Comparison of ENCODE assay signal across 25 cellular contexts in the genomic region with DNA sequence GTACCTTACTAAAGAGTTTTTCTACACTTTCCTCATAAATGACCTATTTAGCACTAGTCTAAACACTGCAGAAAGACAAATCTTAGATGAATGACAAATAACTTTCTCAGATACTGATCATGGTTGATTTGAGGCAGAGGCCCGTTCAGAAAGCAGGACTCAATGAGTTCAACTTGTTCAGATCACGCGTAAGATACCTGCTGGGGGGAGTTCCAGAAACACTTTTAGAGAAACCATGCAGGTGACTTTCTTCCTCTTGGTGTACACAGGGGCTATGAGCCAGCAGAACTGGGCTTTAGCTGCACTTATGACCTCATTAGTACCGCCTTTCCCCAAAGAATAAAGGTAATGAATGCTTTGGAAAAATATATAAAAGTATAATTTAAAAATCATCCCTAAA.
"Had no signal": no experiment of that assay in that cellular context is flagged by ENCODE, and none has a peak within 500 bp of the region (broad histone marks: within the 10 kb centered on the region; RNA-seq: fewer than 3 reads in every experiment).

No MANE protein-coding gene starts in this region.

- H3K27me3 Mint-ChIP-seq: dendritic cell treated with granulocyte-macrophage colony-stimulating factor and Interleukin-4, amounts not matched to agents 40 ng/mL and 50 ng/mL, for 4 days; effector memory CD8-positive, alpha-beta T cell had no signal

- H3K4me1 Mint-ChIP-seq: endodermal cell had no signal

- ATAC-seq: effector memory CD8-positive, alpha-beta T cell; esophagus mucosa; foreskin keratinocyte; gastrocnemius medialis; gastroesophageal sphincter; heart left ventricle; heart right ventricle had no signal

- H3K9me3 ChIP-seq: colonic mucosa, esophagus muscularis mucosa, esophagus squamous epithelium, gastrocnemius medialis, gastroesophageal sphincter, heart left ventricle, heart right ventricle had no signal

- DNase-seq: colonic mucosa; cortex of kidney; dermis blood vessel endothelial cell; dorsolateral prefrontal cortex; effector CD4-positive, alpha-beta T cell; effector CD8-positive, alpha-beta T cell; effector memory CD4-positive, alpha-beta T cell; effector memory CD8-positive, alpha-beta T cell; endodermal cell; erythroblast; esophagus squamous epithelium; foreskin fibroblast; foreskin melanocyte; gastrocnemius medialis; glutamatergic neuron; head of caudate nucleus; heart left ventricle; heart right ventricle had no signal

- H3K36me3 ChIP-seq: colonic mucosa had no signal

- H3K4me1 ChIP-seq: colonic mucosa, esophagus muscularis mucosa, esophagus squamous epithelium, foreskin keratinocyte, gastrocnemius medialis, gastroesophageal sphincter, heart left ventricle, heart right ventricle had no signal

- H3K9me3 Mint-ChIP-seq: dendritic cell treated with granulocyte-macrophage colony-stimulating factor and Interleukin-4, amounts not matched to agents 40 ng/mL and 50 ng/mL, for 4 days; effector memory CD8-positive, alpha-beta T cell; endodermal cell had no signal

- H3K4me3 Mint-ChIP-seq: dendritic cell treated with granulocyte-macrophage colony-stimulating factor and Interleukin-4, amounts not matched to agents 40 ng/mL and 50 ng/mL, for 4 days; effector memory CD8-positive, alpha-beta T cell; endodermal cell had no signal

- H3K4me3 ChIP-seq: colonic mucosa, coronary artery, dorsolateral prefrontal cortex, esophagus muscularis mucosa, esophagus squamous epithelium, gastrocnemius medialis, gastroesophageal sphincter, heart left ventricle, heart right ventricle had no signal

- H3K27ac ChIP-seq: colonic mucosa, coronary artery, dorsolateral prefrontal cortex, epithelial cell of prostate, esophagus muscularis mucosa, esophagus squamous epithelium, foreskin keratinocyte, gastrocnemius medialis, gastroesophageal sphincter, heart left ventricle, heart right ventricle had no signal

- H3K27me3 ChIP-seq: colonic mucosa, dorsolateral prefrontal cortex, esophagus muscularis mucosa, esophagus squamous epithelium, foreskin keratinocyte, gastrocnemius medialis, gastroesophageal sphincter, heart left ventricle, heart right ventricle had no signal

- H3K27ac Mint-ChIP-seq: dendritic cell treated with granulocyte-macrophage colony-stimulating factor and Interleukin-4, amounts not matched to agents 40 ng/mL and 50 ng/mL, for 4 days; effector memory CD8-positive, alpha-beta T cell; endodermal cell had no signal
